ENCODE assay signal across 20 cellular contexts in the genomic region with DNA sequence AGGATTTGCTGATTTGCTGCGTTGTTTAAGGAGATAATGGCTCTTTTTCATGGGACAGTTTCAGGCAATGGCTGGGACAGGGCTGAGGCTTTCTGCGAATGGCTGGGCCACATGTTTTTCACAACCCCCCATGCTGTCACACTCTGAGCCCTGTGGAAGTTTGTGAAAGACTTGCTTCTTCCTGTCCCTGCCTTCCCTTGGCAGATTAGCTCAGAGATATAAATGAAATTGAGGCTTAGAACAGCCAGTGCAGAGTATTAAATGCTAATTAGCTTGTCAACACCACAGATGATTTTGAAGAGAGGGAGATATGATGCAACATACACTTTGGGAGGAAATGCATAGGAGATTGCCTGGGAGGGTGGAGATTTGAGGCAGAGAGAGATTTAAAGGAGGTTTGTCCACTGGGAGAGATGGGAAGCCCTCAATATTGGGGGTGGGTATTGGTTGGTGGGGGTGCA.
DNase-seq lines count a peak whose midpoint lies in the region; ATAC-seq, FAIRE-seq and TF ChIP-seq lines count a peak whose summit lies in the region.
"Had no signal": no experiment of that assay in that cellular context is flagged by ENCODE, and none has a peak within 500 bp of the region (broad histone marks: within the 10 kb centered on the region; RNA-seq: fewer than 3 reads in every experiment).

No MANE protein-coding gene starts in this region.

- no peak overlapping the region for H2BK15ac ChIP-seq in H1 (ENCODE audit: low read length)

- no peak for FAIRE-seq in H1 (lab: Jason Lieb, UNC)
- FAIRE-seq: D721Med, GM12891 had no signal

- H3K27me3 ChIP-seq in H1 (replicated peaks in 1 of 4; ENCODE audit: control insufficient read depth in 3 of 4, extremely low read depth in 1 of 4, insufficient read depth in 3 of 4, low read length in 3 of 4) (no peaks in the 10 kb centered on the region), PC-9 (ENCODE audit: insufficient read depth, low read depth) (peaks cover 33% of the 10 kb centered on the region)
- H3K27me3 ChIP-seq: BLaER1 had no signal

- DNase-seq in activated CD4-positive, alpha-beta T cell treated with anti-CD3 and anti-CD28 coated beads, Interleukin-2, amount 10 ng/mL, durations not matched to agents 24 days and 14 days = peak; percentile 27
- DNase-seq in activated CD4-positive, alpha-beta T cell treated with anti-CD3 and anti-CD28 coated beads for 4 hours = no peak
- DNase-seq in NCI-H82 treated with DMSO at 0.1 percent for 48 hours (lab: John Stamatoyannopoulos, UW; ENCODE audit: unreplicated experiment) (peak; percentile 44), H1 (ENCODE audit: low read depth in 1 of 2, low spot score in 2 of 2) (no peak), PC-9 (no peak), NCI-H774 (lab: John Stamatoyannopoulos, UW) (no peak), NCI-H1092 treated with DMSO at 0.1 percent for 48 hours (lab: John Stamatoyannopoulos, UW) (no peak)
- DNase-seq: CD4-positive, alpha-beta memory T cell; GOT3; KG1; MV-4-11; NCI-H2029; NCI-H526; Right ventricle myocardium superior; SK-N-SH; T-helper 1 cell had no signal

- H3K36me3 ChIP-seq in H1 (ENCODE audit: control insufficient read depth in 2 of 4, insufficient read depth in 4 of 4, low read length in 3 of 4) (no peaks in the 10 kb centered on the region), PC-9 (ENCODE audit: low read depth) (no peaks in the 10 kb centered on the region)
- H3K36me3 ChIP-seq: BLaER1 had no signal

- H4K20me1 ChIP-seq in H1 (replicated peaks in 1 of 2; ENCODE audit: control insufficient read depth in 1 of 2, insufficient read depth in 2 of 2, low read length in 2 of 2) (no peaks in the 10 kb centered on the region), PC-9 (ENCODE audit: insufficient read depth) (no peaks in the 10 kb centered on the region)
- H4K20me1 ChIP-seq: BLaER1 had no signal

- no peaks in the 10 kb centered on the region for H3K9me3 Mint-ChIP-seq in activated CD4-positive, alpha-beta T cell treated with anti-CD3 and anti-CD28 coated beads, Interleukin-2, amount 10 ng/mL, durations not matched to agents 24 days and 14 days

- no peak overlapping the region for H3K14ac ChIP-seq in H1 (ENCODE audit: insufficient read length)

- H3K56ac ChIP-seq in H1 (replicated peaks; ENCODE audit: insufficient read length, low read depth, low read length) = no peak overlapping the region

- H2AK5ac ChIP-seq in H1 (ENCODE audit: low read depth, low read length) = no peak overlapping the region

- H3K4me3 Mint-ChIP-seq in activated CD4-positive, alpha-beta T cell treated with anti-CD3 and anti-CD28 coated beads, Interleukin-2, amount 10 ng/mL, durations not matched to agents 24 days and 14 days = no peak overlapping the region
- H3K4me3 Mint-ChIP-seq: CD4-positive, alpha-beta memory T cell had no signal

- no peaks in the 10 kb centered on the region for H3K9me2 ChIP-seq in PC-9 (ENCODE audit: insufficient read depth)
- H3K9me2 ChIP-seq: SK-N-SH had no signal

- no peak for TF ChIP-seq RAD21 in H1 (IDR thresholded peaks at IDR 0.05 in 1 of 2, conservative IDR thresholded peaks at IDR 0.05 in 1 of 2; ENCODE audit: low read depth in 2 of 2, low read length in 2 of 2)

- intact Hi-C loops in activated CD4-positive, alpha-beta T cell treated with anti-CD3 and anti-CD28 coated beads, Interleukin-2, amount 10 ng/mL, durations not matched to agents 24 days and 14 days (cut with micrococcal nuclease) = no loop called here
- intact Hi-C loops in PC-9 (cut with micrococcal nuclease; ENCODE audit: unreplicated experiment) = no loop called here

- no peak overlapping the region for H3K4me3 ChIP-seq in H1 (ENCODE audit: extremely low read depth in 1 of 4, insufficient read depth in 2 of 4, low read depth in 3 of 4, low read length in 4 of 4)
- H3K4me3 ChIP-seq in PC-9 = no peak overlapping the region
- H3K4me3 ChIP-seq: BLaER1 had no signal

- H3K4ac ChIP-seq in H1 (replicated peaks; ENCODE audit: insufficient read length, low read depth, low read length) = no peak overlapping the region

- peak overlapping the region; percentile 26; the same call in 1 of the 2 replicates for H2AFZ ChIP-seq in H1 (ENCODE audit: low read length)
- H2AFZ ChIP-seq in PC-9 = no peak overlapping the region

- peaks cover 13% of the 10 kb centered on the region for H3K27me3 Mint-ChIP-seq in activated CD4-positive, alpha-beta T cell treated with anti-CD3 and anti-CD28 coated beads, Interleukin-2, amount 10 ng/mL, durations not matched to agents 24 days and 14 days

- TF ChIP-seq CTCF in H1 (IDR thresholded peaks at IDR 0.05; ENCODE audit: control extremely low read depth in 1 of 3, insufficient read depth in 1 of 3, low read depth in 1 of 3, low read length in 3 of 3) (no peak), PC-9 (conservative IDR thresholded peaks at IDR 0.05) (no peak)

- H4K8ac ChIP-seq in H1 (ENCODE audit: extremely low read depth, insufficient read depth, low read length) = no peak overlapping the region

- no peaks in the 10 kb centered on the region for H3K23me2 ChIP-seq in H1 (ENCODE audit: low read depth, low read length)

- no peaks in the 10 kb centered on the region for H3K4me1 Mint-ChIP-seq in activated CD4-positive, alpha-beta T cell treated with anti-CD3 and anti-CD28 coated beads, Interleukin-2, amount 10 ng/mL, durations not matched to agents 24 days and 14 days
- H3K4me1 Mint-ChIP-seq: CD4-positive, alpha-beta memory T cell had no signal

- no peak overlapping the region for H3K23ac ChIP-seq in H1 (ENCODE audit: insufficient read length)

- ATAC-seq in HG03457 (IDR thresholded peaks at IDR 0.05; ENCODE audit: unreplicated experiment) = no peak

- CTCF ChIA-PET in H1 (lab: Charles Lee; ENCODE audit: partially characterized antibody) (interaction anchor here (1.0 to 1.9 kb wide), 6 partner anchors 10 to 176 kb away, joined by 3 to 5 read pairs (median 4); no protein-coding TSS in a partner anchor), PC-9 (lab: Charles Lee) (no interaction called here)

- no peak overlapping the region for H3K9ac ChIP-seq in H1 (replicated peaks in 1 of 4; ENCODE audit: extremely low read depth in 1 of 4, low read depth in 3 of 4, low read length in 3 of 4)
- H3K9ac ChIP-seq: BLaER1, SK-N-SH had no signal

- no TSS peak for BruUV-seq in PC-9 (replicated peaks; lab: Mats Ljungman, UMichigan)

- peak overlapping the region; percentile 16 for H4K91ac ChIP-seq in H1 (replicated peaks; ENCODE audit: insufficient read length, low read length)

- H3K36me3 Mint-ChIP-seq in activated CD4-positive, alpha-beta T cell treated with anti-CD3 and anti-CD28 coated beads, Interleukin-2, amount 10 ng/mL, durations not matched to agents 24 days and 14 days (ENCODE audit: low read depth) = no peaks in the 10 kb centered on the region
- H3K36me3 Mint-ChIP-seq: CD4-positive, alpha-beta memory T cell had no signal

- no peak overlapping the region for H4K5ac ChIP-seq in H1 (ENCODE audit: insufficient read length, low read depth, low read length)

- peak overlapping the region; percentile 34; the same call in 1 of the 2 replicates for H2BK20ac ChIP-seq in H1 (ENCODE audit: low read length)

- H3K79me1 ChIP-seq in H1 (ENCODE audit: low read depth, low read length) = no peaks in the 10 kb centered on the region

- no peaks in the 10 kb centered on the region for H3K79me2 ChIP-seq in H1 (ENCODE audit: control insufficient read depth in 1 of 2, insufficient read depth in 2 of 2, low read length in 2 of 2)
- H3K79me2 ChIP-seq in PC-9 (ENCODE audit: low read depth) = no peaks in the 10 kb centered on the region

- H3K18ac ChIP-seq in H1 (ENCODE audit: extremely low read depth, low read length) = no peak overlapping the region

- H2BK12ac ChIP-seq in H1 (ENCODE audit: low read depth, low read length) = 0 out of 2 replicates have a peak overlapping the region, but pooled peaks have one; percentile 20

- H3K27ac Mint-ChIP-seq in activated CD4-positive, alpha-beta T cell treated with anti-CD3 and anti-CD28 coated beads, Interleukin-2, amount 10 ng/mL, durations not matched to agents 24 days and 14 days = no peak overlapping the region
- H3K27ac Mint-ChIP-seq: CD4-positive, alpha-beta memory T cell had no signal

- H3F3A ChIP-seq in PC-9 (ENCODE audit: insufficient read depth, low read depth) = no peaks in the 10 kb centered on the region

- no peaks in the 10 kb centered on the region; a peak in 1 of 4 replicates for H3K9me3 ChIP-seq in H1 (ENCODE audit: insufficient read depth in 2 of 2, low read depth in 1 of 2, low read length in 1 of 2)
- H3K9me3 ChIP-seq in PC-9 (ENCODE audit: insufficient read depth, low read depth) = 0 out of 2 replicates have a peak, but pooled peaks cover 3% of the 10 kb centered on the region
- H3K9me3 ChIP-seq: BLaER1, SK-N-SH had no signal

- no peak overlapping the region for H2BK120ac ChIP-seq in H1 (replicated peaks; ENCODE audit: low read depth, low read length)

- H3K4me1 ChIP-seq in H1 (replicated peaks in 1 of 4; ENCODE audit: control insufficient read depth in 3 of 4, insufficient read depth in 4 of 4, low read length in 3 of 4) (no peaks in the 10 kb centered on the region), PC-9 (replicated peaks; ENCODE audit: insufficient read depth) (no peaks in the 10 kb centered on the region)
- H3K4me1 ChIP-seq: BLaER1 had no signal

- H3K4me2 ChIP-seq in H1 (ENCODE audit: insufficient read depth in 1 of 2, low read depth in 2 of 2, low read length in 2 of 2) (no peak overlapping the region), PC-9 (no peak overlapping the region)
- H3K4me2 ChIP-seq: BLaER1, SK-N-SH had no signal

- no peak overlapping the region for H2BK5ac ChIP-seq in H1 (ENCODE audit: low read depth, low read length)

- POLR2A ChIA-PET in H1 (lab: Charles Lee; ENCODE audit: partially characterized antibody) (no interaction called here), PC-9 (lab: Charles Lee; ENCODE audit: unreplicated experiment) (no interaction called here)

- no peak for TF ChIP-seq POLR2A in H1 (IDR thresholded peaks at IDR 0.05; ENCODE audit: control extremely low read depth in 1 of 2, low read depth in 2 of 2, low read length in 2 of 2)

- H3K27ac ChIP-seq in H1 (ENCODE audit: low read depth, low read length) (no peak overlapping the region), PC-9 (no peak overlapping the region)
- H3K27ac ChIP-seq: BLaER1 had no signal

- WGBS in H1 (ENCODE audit: extremely low coverage in 1 of 2, insufficient coverage in 1 of 2, insufficient read length in 1 of 2, insufficient replicate concordance in 2 of 2, low coverage in 1 of 2, low lambda C conversion rate in 2 of 2, missing lambda C conversion rate in 1 of 2), 2 experiments = 81% methylated on average over 2 of the region's 2 CpGs; no CpG with 5 or more reads in 1 of the 2 experiments

- TF ChIP-seq EP300 in H1 (IDR thresholded peaks at IDR 0.05; ENCODE audit: borderline replicate concordance in 1 of 2, low read depth in 2 of 2, low read length in 2 of 2) = no peak

TF ChIP-seq in H1, 55 proteins besides CTCF, POLR2A, EP300 and RAD21 (continues in another document):
- TF ChIP-seq CEBPB (IDR thresholded peaks at IDR 0.05; ENCODE audit: low read depth, low read length) (peak; percentile 29; the same call in 1 of the 2 replicates), E2F6 (IDR thresholded peaks at IDR 0.05) (peak; percentile 69)

Comparison
In these comparisons a context has a peak if more than half of its experiments do, and no peak if none do; other contexts are left out.
1. DNase-seq: peak in activated CD4-positive, alpha-beta T cell treated with anti-CD3 and anti-CD28 coated beads, Interleukin-2, amount 10 ng/mL, durations not matched to agents 24 days and 14 days (single experiment) and NCI-H82 treated with DMSO at 0.1 percent for 48 hours (single experiment); none in activated CD4-positive, alpha-beta T cell treated with anti-CD3 and anti-CD28 coated beads for 4 hours (0 of 2), H1 (0 of 2), PC-9 (0 of 2), NCI-H774 (single experiment) and NCI-H1092 treated with DMSO at 0.1 percent for 48 hours (single experiment).